Comparison of ENCODE assay signal across 14 cellular contexts in the genomic region with DNA sequence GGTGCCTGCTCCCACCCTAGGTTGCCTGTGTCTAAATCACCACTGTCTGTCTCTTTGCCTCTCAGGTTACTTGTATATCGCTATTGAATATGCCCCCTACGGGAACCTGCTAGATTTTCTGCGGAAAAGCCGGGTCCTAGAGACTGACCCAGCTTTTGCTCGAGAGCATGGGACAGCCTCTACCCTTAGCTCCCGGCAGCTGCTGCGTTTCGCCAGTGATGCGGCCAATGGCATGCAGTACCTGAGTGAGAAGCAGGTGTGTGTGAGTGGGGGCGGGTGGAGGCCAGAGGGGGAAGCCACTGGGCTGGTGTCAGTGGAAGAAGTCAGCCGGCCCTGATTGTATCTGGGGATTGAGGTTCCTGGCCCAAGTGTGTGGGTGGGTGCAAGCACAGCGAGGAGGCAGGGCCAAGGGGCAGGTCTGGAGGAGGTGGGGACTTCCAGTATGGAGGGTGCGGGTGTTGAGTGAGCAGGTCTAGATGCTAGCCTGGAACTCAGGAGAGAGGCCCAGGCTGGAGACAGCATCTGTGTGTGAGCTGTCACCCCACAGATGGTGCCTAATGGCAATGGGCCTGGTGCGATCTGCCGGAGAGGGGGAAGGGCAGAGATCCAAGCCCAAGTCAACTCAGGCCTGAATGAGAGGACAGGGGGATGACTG. TPM values are rescaled to one million over a fixed set of nuclear protein-coding genes. Genes with fewer than 3 reads are reported as not detected.
DNase-seq lines count a peak whose midpoint lies in the region; ATAC-seq and TF ChIP-seq lines count a peak whose summit lies in the region.
"Had no signal": no experiment of that assay in that cellular context is flagged by ENCODE, and none has a peak within 500 bp of the region (broad histone marks: within the 10 kb centered on the region; RNA-seq: fewer than 3 reads in every experiment).

No MANE protein-coding gene starts in this region.

- DNase-seq in left cardiac atrium (peak; percentile 13), heart left ventricle (no peak), islet precursor cell (peak; percentile 51), aorta (peak; percentile 17 to 40)
- DNase-seq: activated CD4-positive, alpha-beta T cell treated with anti-CD3 and anti-CD28 coated beads for 48 hours; activated naive CD4-positive, alpha-beta T cell treated with anti-CD3 and anti-CD28 coated beads, Interleukin-2, amount 50 U/mL, for 16 hours; AML-193; EL; MV-4-11 had no signal

- H3K9me3 ChIP-seq in heart left ventricle (no peaks in the 10 kb centered on the region), aorta (ENCODE audit: control insufficient read depth, low read length) (no peaks in the 10 kb centered on the region)

- ATAC-seq in left cardiac atrium (peak; percentile 8 to 38), heart left ventricle (no peak), aorta (ENCODE audit: low FRiP score) (no peak), GM18909 (IDR thresholded peaks at IDR 0.05; ENCODE audit: poor library complexity, unreplicated experiment) (no peak), HG03045 (IDR thresholded peaks at IDR 0.05; ENCODE audit: unreplicated experiment) (no peak)

- no peaks in the 10 kb centered on the region for H3K4me1 ChIP-seq in heart left ventricle
- no peaks in the 10 kb centered on the region for H3K4me1 ChIP-seq in aorta (ENCODE audit: control insufficient read depth in 1 of 2, insufficient read depth in 2 of 2, low read length in 2 of 2)

- H3K36me3 ChIP-seq in heart left ventricle (peaks cover 0 to 64% (median 7%) of the 10 kb centered on the region in 9 donors), aorta (ENCODE audit: control insufficient read depth in 1 of 2, insufficient read depth in 2 of 2, low read length in 1 of 2) (no peaks in the 10 kb centered on the region)

- no peak overlapping the region for H3K27ac ChIP-seq in heart left ventricle
- H3K27ac ChIP-seq in aorta (ENCODE audit: low read depth in 1 of 2, low read length in 2 of 2): no peak overlapping the region
- H3K27ac ChIP-seq: SK-N-MC, skin epidermis had no signal

- no peak for TF ChIP-seq CTCF in heart left ventricle (IDR thresholded peaks at IDR 0.05)

- TF ChIP-seq POLR2A in heart left ventricle (IDR thresholded peaks at IDR 0.05): no peak

- H3K4me3 ChIP-seq in heart left ventricle (no peak overlapping the region), aorta (ENCODE audit: low read length in 2 of 2) (no peak overlapping the region)
- H3K4me3 ChIP-seq: SK-N-MC, skin epidermis had no signal

- intact Hi-C loops in left cardiac atrium (cut with DNase I): no loop called here
- intact Hi-C loops in heart left ventricle (cut with DNase I): no loop called here
- intact Hi-C loops in aorta (cut with DNase I): no loop called here

- H3K27me3 ChIP-seq in heart left ventricle (no peaks in the 10 kb centered on the region), aorta (ENCODE audit: control insufficient read depth in 1 of 2, insufficient read depth in 2 of 2, low read length in 1 of 2) (no peaks in the 10 kb centered on the region)

- 86 to 92% (median 90%) methylated on average over 15 of the region's 15 CpGs for WGBS in heart left ventricle, 4 donors
- 88 to 89% methylated on average over 15 of the region's 15 CpGs for WGBS in aorta, 2 donors

RNA-seq across cellular contexts. Expression of gene TIE1, which starts 17.2 kb away (rescaled TPM):
- total RNA-seq in left cardiac atrium (10 to 100 TPM; 23.1 to 38.9 TPM), heart left ventricle (10 to 100 TPM; 19.2 to 65.1 (median 28.4) TPM), aorta (10 to 100 TPM; 41.0 to 65.3 TPM)
- polyA plus RNA-seq in heart left ventricle (10 to 100 TPM; 25.1 to 37.6 TPM), aorta (1 to 10 TPM; 4.0 to 4.1 TPM)

RNA-seq across cellular contexts. Expression of gene MPL, which starts 19.7 kb away (rescaled TPM):
- under 1 TPM; 0.44 to 0.65 TPM for total RNA-seq in left cardiac atrium
- under 1 TPM; 0.25 to 0.98 (median 0.59) TPM for total RNA-seq in heart left ventricle
- under 1 TPM in 1 of 2 donors, not detected in 1; 0.11 TPM for polyA plus RNA-seq in heart left ventricle
- total RNA-seq in aorta: under 1 TPM; 0.18 to 0.52 TPM
- under 1 TPM in 1 of 2 donors, not detected in 1; 0.20 TPM for polyA plus RNA-seq in aorta

RNA-seq across cellular contexts. Expression of gene C1orf210, which starts 32.6 kb away (rescaled TPM):
- not detected for total RNA-seq in left cardiac atrium
- total RNA-seq in heart left ventricle: not detected
- polyA plus RNA-seq in heart left ventricle: not detected
- not detected for total RNA-seq in aorta
- 1 to 10 TPM in 1 of 2 donors, not detected in 1; 2.3 TPM for polyA plus RNA-seq in aorta
- total RNA-seq: mononuclear cell had no signal

RNA-seq across cellular contexts. Expression of gene CDC20, which starts 40.8 kb away (rescaled TPM):
- 1 to 10 TPM in 1 of 2 donors, under 1 TPM in 1; 0.34 to 1.4 TPM for total RNA-seq in left cardiac atrium
- total RNA-seq in heart left ventricle: 10 to 100 TPM in 1 of 9 donors, 1 to 10 TPM in 5, under 1 TPM in 3; 0.45 to 16.9 (median 1.5) TPM
- polyA plus RNA-seq in heart left ventricle: under 1 TPM; 0.38 to 0.49 TPM
- total RNA-seq in aorta: 1 to 10 TPM in 1 of 2 donors, under 1 TPM in 1; 0.68 to 1.1 TPM
- polyA plus RNA-seq in aorta: 1 to 10 TPM in 1 of 2 donors, under 1 TPM in 1; 0.36 to 1.0 TPM

RNA-seq across cellular contexts. Expression of gene TMEM125, which starts 48.2 kb away (rescaled TPM):
- under 1 TPM; 0.41 to 0.65 TPM for total RNA-seq in left cardiac atrium
- under 1 TPM in 4 of 9 donors, not detected in 5; 0.15 to 0.68 (median 0.47) TPM for total RNA-seq in heart left ventricle
- under 1 TPM; 0.11 to 0.30 TPM for polyA plus RNA-seq in heart left ventricle
- not detected for total RNA-seq in aorta
- 1 to 10 TPM in 1 of 2 donors, not detected in 1; 6.1 TPM for polyA plus RNA-seq in aorta

Comparison
In these comparisons a context has a peak if more than half of its experiments do, and no peak if none do; other contexts are left out.
1. ATAC-seq: peak in left cardiac atrium (2 of 2); none in heart left ventricle (0 of 4), aorta (single experiment), GM18909 (single experiment) and HG03045 (single experiment).
2. DNase-seq: peak in left cardiac atrium (single experiment), islet precursor cell (single experiment) and aorta (2 of 2); none in heart left ventricle (0 of 5).